16 cellular contexts compared by ENCODE assay signal in genomic region chr19:3817761-3818160, GRCh38. TPM values are rescaled to one million over a fixed set of nuclear protein-coding genes. Genes with fewer than 3 reads are reported as not detected.
DNase-seq lines count a peak whose midpoint lies in the region; ATAC-seq and TF ChIP-seq lines count a peak whose summit lies in the region.
"Had no signal": no experiment of that assay in that cellular context is flagged by ENCODE, and none has a peak within 500 bp of the region (broad histone marks: within the 10 kb centered on the region; RNA-seq: fewer than 3 reads in every experiment).

No MANE protein-coding gene starts in this region.

- CTCF ChIA-PET in activated CD8-positive, alpha-beta T cell treated with anti-CD3 and anti-CD28 coated beads for 36 hours (lab: Charles Lee) = interaction anchor here (1.2 to 3.5 kb wide), 3 partner anchors 29 to 55 kb away, joined by 3 to 18 read pairs (median 12); partner anchors contain the start of genes APBA3 and MRPL54

- H3K4me3 Mint-ChIP-seq in activated naive CD8-positive, alpha-beta T cell = no peak overlapping the region
- no peak overlapping the region for H3K4me3 Mint-ChIP-seq in activated naive CD8-positive, alpha-beta T cell treated with anti-CD3 and anti-CD28 coated beads for 36 hours
- no peak overlapping the region for H3K4me3 Mint-ChIP-seq in activated CD8-positive, alpha-beta T cell treated with anti-CD3 and anti-CD28 coated beads for 36 hours
- peak overlapping the region; percentile 43 to 56 for H3K4me3 Mint-ChIP-seq in stimulated activated naive B cell treated with anti-CD40 and anti-IgM and Interleukin-4, amounts not matched to agents 10 μg/mL and 1 μg/mL and 100 μg/mL, for 72 hours
- H3K4me3 Mint-ChIP-seq: B cell; CD8-positive, alpha-beta memory T cell had no signal

- intact Hi-C loops in activated CD8-positive, alpha-beta T cell treated with anti-CD3 and anti-CD28 coated beads for 36 hours (cut with micrococcal nuclease) = loop anchor here (10.0 kb wide), 1 partner anchor 53 kb away; the partner anchor contains the start of genes APBA3 and MRPL54
- intact Hi-C loops in lower lobe of right lung (cut with DNase I) = no loop called here

- H3K27me3 ChIP-seq in lower lobe of right lung (ENCODE audit: low read depth) = peaks cover 4% of the 10 kb centered on the region

- no peaks in the 10 kb centered on the region for H3K9me3 ChIP-seq in lower lobe of right lung

- peaks cover 31% of the 10 kb centered on the region for H3K4me1 ChIP-seq in lower lobe of right lung

- no peaks in the 10 kb centered on the region for H3K36me3 ChIP-seq in lower lobe of right lung

- no peak for DNase-seq in activated naive CD8-positive, alpha-beta T cell treated with anti-CD3 and anti-CD28 coated beads for 36 hours
- no peak for DNase-seq in activated CD8-positive, alpha-beta T cell treated with anti-CD3 and anti-CD28 coated beads for 36 hours
- no peak for DNase-seq in lower lobe of right lung
- no peak for DNase-seq in stimulated activated naive B cell treated with anti-CD40 and anti-IgM and Interleukin-4, amounts not matched to agents 10 μg/mL and 1 μg/mL and 100 μg/mL, for 72 hours
- no peak for DNase-seq in AML-193 (lab: John Stamatoyannopoulos, UW)
- DNase-seq: CD8-positive, alpha-beta memory T cell; H7; NCI-H187 treated with DMSO at 0.1 percent for 48 hours; NCI-H446; NCI-H82 had no signal

- H3K27ac ChIP-seq in lower lobe of right lung = peak overlapping the region; percentile 56

- H3K9me3 Mint-ChIP-seq in activated naive CD8-positive, alpha-beta T cell (ENCODE audit: low read depth) = no peaks in the 10 kb centered on the region
- no peaks in the 10 kb centered on the region for H3K9me3 Mint-ChIP-seq in activated naive CD8-positive, alpha-beta T cell treated with anti-CD3 and anti-CD28 coated beads for 36 hours
- H3K9me3 Mint-ChIP-seq in activated CD8-positive, alpha-beta T cell treated with anti-CD3 and anti-CD28 coated beads for 36 hours = no peaks in the 10 kb centered on the region
- peaks cover 0 to 2% of the 10 kb centered on the region in 2 donors for H3K9me3 Mint-ChIP-seq in stimulated activated naive B cell treated with anti-CD40 and anti-IgM and Interleukin-4, amounts not matched to agents 10 μg/mL and 1 μg/mL and 100 μg/mL, for 72 hours
- H3K9me3 Mint-ChIP-seq: CD8-positive, alpha-beta memory T cell had no signal

- peaks cover 44% of the 10 kb centered on the region for H3K4me1 Mint-ChIP-seq in activated naive CD8-positive, alpha-beta T cell (ENCODE audit: low read depth)
- H3K4me1 Mint-ChIP-seq in activated naive CD8-positive, alpha-beta T cell treated with anti-CD3 and anti-CD28 coated beads for 36 hours = peaks cover 33% of the 10 kb centered on the region
- peaks cover 41% of the 10 kb centered on the region for H3K4me1 Mint-ChIP-seq in activated CD8-positive, alpha-beta T cell treated with anti-CD3 and anti-CD28 coated beads for 36 hours (ENCODE audit: low read depth)
- H3K4me1 Mint-ChIP-seq in stimulated activated naive B cell treated with anti-CD40 and anti-IgM and Interleukin-4, amounts not matched to agents 10 μg/mL and 1 μg/mL and 100 μg/mL, for 72 hours = peaks cover 29 to 69% of the 10 kb centered on the region in 2 donors

- H3K4me3 ChIP-seq in lower lobe of right lung = no peak overlapping the region

- no peak for ATAC-seq in activated CD8-positive, alpha-beta T cell treated with anti-CD3 and anti-CD28 coated beads for 36 hours
- no peak for ATAC-seq in lower lobe of right lung
- ATAC-seq in stimulated activated naive B cell treated with anti-CD40 and anti-IgM and Interleukin-4, amounts not matched to agents 10 μg/mL and 1 μg/mL and 100 μg/mL, for 72 hours (replicated peaks) = no peak
- ATAC-seq in GM18907 (IDR thresholded peaks at IDR 0.05; ENCODE audit: unreplicated experiment) = no peak
- ATAC-seq: Right ventricle myocardium inferior had no signal

- H3K27ac Mint-ChIP-seq in activated naive CD8-positive, alpha-beta T cell = peak overlapping the region; percentile 75
- no peak overlapping the region for H3K27ac Mint-ChIP-seq in activated naive CD8-positive, alpha-beta T cell treated with anti-CD3 and anti-CD28 coated beads for 36 hours
- H3K27ac Mint-ChIP-seq in activated CD8-positive, alpha-beta T cell treated with anti-CD3 and anti-CD28 coated beads for 36 hours = peak overlapping the region; percentile 36
- H3K27ac Mint-ChIP-seq in stimulated activated naive B cell treated with anti-CD40 and anti-IgM and Interleukin-4, amounts not matched to agents 10 μg/mL and 1 μg/mL and 100 μg/mL, for 72 hours = peak overlapping the region; percentile 78
- H3K27ac Mint-ChIP-seq: B cell had no signal

- TF ChIP-seq CTCF in activated CD8-positive, alpha-beta T cell treated with anti-CD3 and anti-CD28 coated beads for 36 hours (IDR thresholded peaks at IDR 0.05) = no peak
- TF ChIP-seq CTCF in lower lobe of right lung (IDR thresholded peaks at IDR 0.05) = no peak

- H3K36me3 Mint-ChIP-seq in activated naive CD8-positive, alpha-beta T cell = no peaks in the 10 kb centered on the region
- no peaks in the 10 kb centered on the region for H3K36me3 Mint-ChIP-seq in activated naive CD8-positive, alpha-beta T cell treated with anti-CD3 and anti-CD28 coated beads for 36 hours
- H3K36me3 Mint-ChIP-seq in activated CD8-positive, alpha-beta T cell treated with anti-CD3 and anti-CD28 coated beads for 36 hours (ENCODE audit: low read depth) = no peaks in the 10 kb centered on the region
- peaks cover 2 to 5% of the 10 kb centered on the region in 2 donors for H3K36me3 Mint-ChIP-seq in stimulated activated naive B cell treated with anti-CD40 and anti-IgM and Interleukin-4, amounts not matched to agents 10 μg/mL and 1 μg/mL and 100 μg/mL, for 72 hours
- H3K36me3 Mint-ChIP-seq: CD8-positive, alpha-beta memory T cell had no signal

- POLR2A ChIA-PET in activated CD8-positive, alpha-beta T cell treated with anti-CD3 and anti-CD28 coated beads for 36 hours (lab: Charles Lee) = interaction anchor here (0.7 to 1.0 kb wide), 2 partner anchors 34 to 55 kb away, joined by 3 to 5 read pairs; partner anchors contain the start of gene MRPL54

- no peaks in the 10 kb centered on the region for H3K27me3 Mint-ChIP-seq in activated naive CD8-positive, alpha-beta T cell
- H3K27me3 Mint-ChIP-seq in activated naive CD8-positive, alpha-beta T cell treated with anti-CD3 and anti-CD28 coated beads for 36 hours = no peaks in the 10 kb centered on the region
- H3K27me3 Mint-ChIP-seq in activated CD8-positive, alpha-beta T cell treated with anti-CD3 and anti-CD28 coated beads for 36 hours = no peaks in the 10 kb centered on the region
- no peaks in the 10 kb centered on the region for H3K27me3 Mint-ChIP-seq in stimulated activated naive B cell treated with anti-CD40 and anti-IgM and Interleukin-4, amounts not matched to agents 10 μg/mL and 1 μg/mL and 100 μg/mL, for 72 hours
- H3K27me3 Mint-ChIP-seq: B cell; CD8-positive, alpha-beta memory T cell had no signal

RNA-seq across cellular contexts. Expression of gene MATK, which starts 31.6 kb away (rescaled TPM):
- 10 to 100 TPM; 32.1 to 33.8 TPM for total RNA-seq in activated naive CD8-positive, alpha-beta T cell treated with anti-CD3 and anti-CD28 coated beads for 36 hours
- 10 to 100 TPM; 37.6 to 39.6 TPM for total RNA-seq in activated CD8-positive, alpha-beta T cell treated with anti-CD3 and anti-CD28 coated beads for 36 hours
- 11.3 TPM for total RNA-seq in lower lobe of right lung
- total RNA-seq: LHCN-M2 had no signal

RNA-seq across cellular contexts. Expression of gene RAX2, which starts 45.7 kb away (rescaled TPM):
- total RNA-seq in activated naive CD8-positive, alpha-beta T cell treated with anti-CD3 and anti-CD28 coated beads for 36 hours = not detected
- total RNA-seq in activated CD8-positive, alpha-beta T cell treated with anti-CD3 and anti-CD28 coated beads for 36 hours = not detected
- not detected for total RNA-seq in lower lobe of right lung
- total RNA-seq: B cell; CD8-positive, alpha-beta memory T cell; Daoy; H7; LHCN-M2; Right ventricle myocardium inferior had no signal

RNA-seq across cellular contexts. Expression of gene ZFR2, which starts 51.1 kb away (rescaled TPM):
- total RNA-seq in activated naive CD8-positive, alpha-beta T cell treated with anti-CD3 and anti-CD28 coated beads for 36 hours = under 1 TPM; 0.54 to 0.84 TPM
- total RNA-seq in activated CD8-positive, alpha-beta T cell treated with anti-CD3 and anti-CD28 coated beads for 36 hours = under 1 TPM in 1 of 2 experiments, not detected in 1; 0.23 TPM
- total RNA-seq in lower lobe of right lung = 0.41 TPM
- total RNA-seq: LHCN-M2, Right ventricle myocardium inferior had no signal

RNA-seq across cellular contexts. Expression of gene MRPL54, which starts 55.3 kb away (rescaled TPM):
- total RNA-seq in activated naive CD8-positive, alpha-beta T cell treated with anti-CD3 and anti-CD28 coated beads for 36 hours = 10 to 100 TPM; 76.9 to 81.5 TPM
- total RNA-seq in activated CD8-positive, alpha-beta T cell treated with anti-CD3 and anti-CD28 coated beads for 36 hours = 10 to 100 TPM; 47.4 to 50.9 TPM
- 59.4 TPM for total RNA-seq in lower lobe of right lung

RNA-seq across cellular contexts. Expression of gene APBA3, which starts 56.3 kb away (rescaled TPM):
- total RNA-seq in activated naive CD8-positive, alpha-beta T cell treated with anti-CD3 and anti-CD28 coated beads for 36 hours = 10 to 100 TPM; 21.4 to 21.9 TPM
- total RNA-seq in activated CD8-positive, alpha-beta T cell treated with anti-CD3 and anti-CD28 coated beads for 36 hours = 10 to 100 TPM; 28.0 to 29.1 TPM
- 18.2 TPM for total RNA-seq in lower lobe of right lung

Comparison
In these comparisons a context has a peak if more than half of its experiments do, and no peak if none do; other contexts are left out.
1. H3K4me3 Mint-ChIP-seq: peak in stimulated activated naive B cell treated with anti-CD40 and anti-IgM and Interleukin-4, amounts not matched to agents 10 μg/mL and 1 μg/mL and 100 μg/mL, for 72 hours (2 of 2); none in activated naive CD8-positive, alpha-beta T cell (single experiment), activated naive CD8-positive, alpha-beta T cell treated with anti-CD3 and anti-CD28 coated beads for 36 hours (single experiment) and activated CD8-positive, alpha-beta T cell treated with anti-CD3 and anti-CD28 coated beads for 36 hours (single experiment).